ENCODE assay signal across 29 cellular contexts in the genomic region with DNA sequence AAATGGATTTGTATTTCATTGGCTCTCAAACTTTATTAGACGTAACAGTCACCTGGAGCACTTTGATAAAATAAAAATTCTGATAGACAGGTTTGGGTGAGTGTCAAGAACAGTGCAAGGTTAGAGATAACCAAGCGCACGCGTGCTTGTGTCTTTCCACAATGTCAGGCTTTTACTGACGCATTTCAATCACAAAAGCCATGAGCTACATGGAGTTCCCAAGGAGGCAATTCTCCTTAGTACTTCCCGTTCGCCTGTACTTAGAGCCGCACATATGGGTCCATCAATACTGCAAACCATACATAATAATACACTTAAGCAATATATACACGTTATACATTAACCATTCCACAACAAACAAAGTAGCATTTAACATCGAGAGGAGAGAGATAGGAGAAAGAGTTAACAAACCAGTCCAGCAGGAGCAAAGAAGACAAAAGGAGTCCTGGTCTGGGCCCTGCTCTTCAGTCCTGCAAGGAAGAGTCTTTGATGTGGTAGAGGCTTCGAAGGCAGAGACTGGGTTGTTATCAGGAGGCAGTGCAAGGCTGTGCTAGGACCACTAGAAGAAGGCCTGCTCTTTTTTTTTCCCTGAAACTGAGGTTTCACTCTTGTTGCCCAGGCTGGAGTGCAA. TPM values are rescaled to one million over a fixed set of nuclear protein-coding genes. Genes with fewer than 3 reads are reported as not detected.
"Had no signal": no experiment of that assay in that cellular context is flagged by ENCODE, and none has a peak within 500 bp of the region (broad histone marks: within the 10 kb centered on the region; RNA-seq: fewer than 3 reads in every experiment).

No MANE protein-coding gene starts in this region.

- H3K36me3 Mint-ChIP-seq: activated naive CD8-positive, alpha-beta T cell treated with anti-CD3 and anti-CD28 coated beads, Interleukin-2, amount 10 ng/mL, durations not matched to agents 7 days and 5 days; WTC11 had no signal

- H3K27me3 ChIP-seq: gastrocnemius medialis had no signal

- H3K9me3 Mint-ChIP-seq: activated naive CD4-positive, alpha-beta T cell treated with anti-CD3 and anti-CD28 coated beads for 36 hours; activated naive CD8-positive, alpha-beta T cell treated with anti-CD3 and anti-CD28 coated beads, Interleukin-2, amount 10 ng/mL, durations not matched to agents 7 days and 5 days had no signal

- FAIRE-seq: keratinocyte had no signal

- H3K27ac ChIP-seq: esophagus squamous epithelium, gastrocnemius medialis, sigmoid colon had no signal

- H3K4me3 Mint-ChIP-seq: activated naive CD4-positive, alpha-beta T cell treated with anti-CD3 and anti-CD28 coated beads for 36 hours; activated naive CD8-positive, alpha-beta T cell treated with anti-CD3 and anti-CD28 coated beads, Interleukin-2, amount 10 ng/mL, durations not matched to agents 7 days and 5 days; endodermal cell; WTC11 had no signal

- H3K27ac Mint-ChIP-seq: activated naive CD4-positive, alpha-beta T cell treated with anti-CD3 and anti-CD28 coated beads for 36 hours; activated naive CD8-positive, alpha-beta T cell treated with anti-CD3 and anti-CD28 coated beads, Interleukin-2, amount 10 ng/mL, durations not matched to agents 7 days and 5 days; endodermal cell; WTC11 had no signal

- H3K4me3 ChIP-seq: esophagus squamous epithelium, gastrocnemius medialis, lung, sigmoid colon had no signal

- DNase-seq: activated CD4-positive, alpha-beta T cell treated with anti-CD3 and anti-CD28 coated beads, Interleukin-2, amount 50 U/mL, for 48 hours; activated CD8-positive, alpha-beta memory T cell treated with anti-CD3 and anti-CD28 coated beads, Interleukin-2, amount 50 U/mL, for 48 hours; activated naive CD4-positive, alpha-beta T cell treated with anti-CD3 and anti-CD28 coated beads for 36 hours; activated naive CD8-positive, alpha-beta T cell treated with anti-CD3 and anti-CD28 coated beads, Interleukin-2, amount 10 ng/mL, durations not matched to agents 7 days and 5 days; activated T-cell treated with anti-CD3 and anti-CD28 coated beads, Interleukin-2, amount 50 U/mL, for 48 hours; amygdala; cerebellar nuclear complex; cortex of kidney; endodermal cell; esophagus squamous epithelium; gastrocnemius medialis; head of caudate nucleus; midbrain; nucleus accumbens; posterior cingulate gyrus; sigmoid colon; stimulated activated CD4-positive, alpha-beta T cell treated with anti-CD3 and anti-CD28 coated beads, Interleukin-2, amount 100 ng/mL, for 48 hours; stimulated activated naive CD4-positive, alpha-beta T cell treated with Interleukin-2 at 50 U/mL for 16 hours; T-helper 9 cell had no signal

- H3K9me3 ChIP-seq: gastrocnemius medialis, sigmoid colon had no signal

- H3K36me3 ChIP-seq: esophagus squamous epithelium, gastrocnemius medialis, sigmoid colon had no signal

- ATAC-seq: gastrocnemius medialis, left lobe of liver, WTC11 had no signal

- H3K4me1 ChIP-seq: sigmoid colon had no signal

- H3K4me1 Mint-ChIP-seq: activated naive CD8-positive, alpha-beta T cell treated with anti-CD3 and anti-CD28 coated beads, Interleukin-2, amount 10 ng/mL, durations not matched to agents 7 days and 5 days had no signal

RNA-seq across cellular contexts. Expression of a gene that starts 11.9 kb away (rescaled TPM):
- total RNA-seq: activated naive CD4-positive, alpha-beta T cell treated with anti-CD3 and anti-CD28 coated beads for 36 hours; activated naive CD8-positive, alpha-beta T cell treated with anti-CD3 and anti-CD28 coated beads, Interleukin-2, amount 10 ng/mL, durations not matched to agents 7 days and 5 days had no signal

RNA-seq across cellular contexts. Expression of a gene that starts 46.5 kb away (rescaled TPM):
- total RNA-seq: endodermal cell had no signal

RNA-seq across cellular contexts. Expression of a gene that starts 52.7 kb away (rescaled TPM):
- total RNA-seq: activated CD8-positive, alpha-beta memory T cell treated with anti-CD3 and anti-CD28 coated beads for 36 hours; activated naive CD4-positive, alpha-beta T cell treated with anti-CD3 and anti-CD28 coated beads for 36 hours; activated naive CD8-positive, alpha-beta T cell treated with anti-CD3 and anti-CD28 coated beads, Interleukin-2, amount 10 ng/mL, durations not matched to agents 7 days and 5 days; gastrocnemius medialis; left lobe of liver; lung; renal cortical epithelial cell; T-helper 1 cell treated with Interleukin-12 subunit alpha and Interleukin-12 subunit beta and Interleukin-4 antibody, amounts not matched to agents 30 ng/mL and 1 ng/mL, for 36 hours; urinary bladder; WTC11 had no signal
- polyA plus RNA-seq: keratinocyte, neural cell had no signal

RNA-seq across cellular contexts. Expression of a gene that starts 58.3 kb away (rescaled TPM):
- total RNA-seq: activated CD8-positive, alpha-beta memory T cell treated with anti-CD3 and anti-CD28 coated beads for 36 hours; activated naive CD4-positive, alpha-beta T cell treated with anti-CD3 and anti-CD28 coated beads for 36 hours; activated naive CD8-positive, alpha-beta T cell treated with anti-CD3 and anti-CD28 coated beads, Interleukin-2, amount 10 ng/mL, durations not matched to agents 7 days and 5 days; esophagus squamous epithelium; gastrocnemius medialis; left lobe of liver; renal cortical epithelial cell; sigmoid colon; subcutaneous adipose tissue; T-helper 1 cell treated with Interleukin-12 subunit alpha and Interleukin-12 subunit beta and Interleukin-4 antibody, amounts not matched to agents 30 ng/mL and 1 ng/mL, for 36 hours; urinary bladder had no signal
- polyA plus RNA-seq: keratinocyte, lung, urinary bladder had no signal
